16 cellular contexts compared by ENCODE assay signal in genomic region chr18:60044290-60045006, GRCh38.
A peak's percentile ranks its signal among the peaks of the same experiment; 100 is the strongest.
DNase-seq lines count a peak whose midpoint lies in the region; ATAC-seq and TF ChIP-seq lines count a peak whose summit lies in the region.
"Had no signal": no experiment of that assay in that cellular context is flagged by ENCODE, and none has a peak within 500 bp of the region (broad histone marks: within the 10 kb centered on the region; RNA-seq: fewer than 3 reads in every experiment).

No MANE protein-coding gene starts in this region.

- POLR2A ChIA-PET in activated CD8-positive, alpha-beta T cell treated with anti-CD3 and anti-CD28 coated beads for 36 hours (lab: Charles Lee), result no interaction called here

- CTCF ChIA-PET in activated CD8-positive, alpha-beta T cell treated with anti-CD3 and anti-CD28 coated beads for 36 hours (lab: Charles Lee), result no interaction called here

- TF ChIP-seq CTCF in activated CD8-positive, alpha-beta T cell treated with anti-CD3 and anti-CD28 coated beads for 36 hours (IDR thresholded peaks at IDR 0.05), result no peak

- ATAC-seq in activated CD8-positive, alpha-beta T cell treated with anti-CD3 and anti-CD28 coated beads for 36 hours, result no peak
- no peak for ATAC-seq in HG03439 (IDR thresholded peaks at IDR 0.05; ENCODE audit: unreplicated experiment)
- ATAC-seq: activated T-helper 17 cell treated with anti-CD3 and anti-CD28 coated beads, Interleukin-2, amount 50 U/mL, for 72 hours; lower lobe of right lung had no signal

- peaks cover 10% of the 10 kb centered on the region for H3K27me3 Mint-ChIP-seq in activated CD8-positive, alpha-beta T cell treated with anti-CD3 and anti-CD28 coated beads for 36 hours
- H3K27me3 Mint-ChIP-seq: activated CD4-positive, alpha-beta T cell treated with anti-CD3 and anti-CD28 coated beads, Interleukin-2, amount 10 ng/mL, durations not matched to agents 7 days and 5 days had no signal

- DNase-seq in EH (ENCODE audit: low read depth), result peak; percentile 91
- DNase-seq in NCI-H226, result peak; percentile 57
- peak; percentile 66 for DNase-seq in dedifferentiated amniotic fluid mesenchymal stem cell (ENCODE audit: extremely low spot score)
- DNase-seq in renal cortical epithelial cell (ENCODE audit: low read depth), result peak; percentile 87
- no peak for DNase-seq in KG1 (lab: John Stamatoyannopoulos, UW)
- no peak for DNase-seq in activated CD8-positive, alpha-beta T cell treated with anti-CD3 and anti-CD28 coated beads for 36 hours
- DNase-seq: activated CD4-positive, alpha-beta T cell treated with anti-CD3 and anti-CD28 coated beads, Interleukin-2, amount 10 ng/mL, durations not matched to agents 7 days and 5 days; brain microvascular endothelial cell; lower lobe of right lung; MV-4-11; NCI-H345; OCI-M1; T-helper 1 cell had no signal

- H3K4me1 Mint-ChIP-seq in activated CD8-positive, alpha-beta T cell treated with anti-CD3 and anti-CD28 coated beads for 36 hours (ENCODE audit: low read depth), result no peaks in the 10 kb centered on the region
- H3K4me1 Mint-ChIP-seq: activated CD4-positive, alpha-beta T cell treated with anti-CD3 and anti-CD28 coated beads, Interleukin-2, amount 10 ng/mL, durations not matched to agents 7 days and 5 days; activated T-helper 17 cell treated with anti-CD3 and anti-CD28 coated beads, Interleukin-2, amount 50 U/mL, for 72 hours; neural progenitor cell had no signal

- no peaks in the 10 kb centered on the region for H3K36me3 Mint-ChIP-seq in activated CD8-positive, alpha-beta T cell treated with anti-CD3 and anti-CD28 coated beads for 36 hours (ENCODE audit: low read depth)
- H3K36me3 Mint-ChIP-seq: neural progenitor cell had no signal

- H3K27ac Mint-ChIP-seq in activated CD8-positive, alpha-beta T cell treated with anti-CD3 and anti-CD28 coated beads for 36 hours, result no peak overlapping the region
- H3K27ac Mint-ChIP-seq: activated CD4-positive, alpha-beta T cell treated with anti-CD3 and anti-CD28 coated beads, Interleukin-2, amount 10 ng/mL, durations not matched to agents 7 days and 5 days; activated T-helper 17 cell treated with anti-CD3 and anti-CD28 coated beads, Interleukin-2, amount 50 U/mL, for 72 hours; neural progenitor cell had no signal

- no peak overlapping the region for H3K4me3 Mint-ChIP-seq in activated CD8-positive, alpha-beta T cell treated with anti-CD3 and anti-CD28 coated beads for 36 hours
- H3K4me3 Mint-ChIP-seq: activated CD4-positive, alpha-beta T cell treated with anti-CD3 and anti-CD28 coated beads, Interleukin-2, amount 10 ng/mL, durations not matched to agents 7 days and 5 days; activated T-helper 17 cell treated with anti-CD3 and anti-CD28 coated beads, Interleukin-2, amount 50 U/mL, for 72 hours; neural progenitor cell had no signal

- intact Hi-C loops in activated CD8-positive, alpha-beta T cell treated with anti-CD3 and anti-CD28 coated beads for 36 hours (cut with micrococcal nuclease), result no loop called here

- no peaks in the 10 kb centered on the region for H3K9me3 Mint-ChIP-seq in activated CD8-positive, alpha-beta T cell treated with anti-CD3 and anti-CD28 coated beads for 36 hours
- H3K9me3 Mint-ChIP-seq: activated CD4-positive, alpha-beta T cell treated with anti-CD3 and anti-CD28 coated beads, Interleukin-2, amount 10 ng/mL, durations not matched to agents 7 days and 5 days; activated T-helper 17 cell treated with anti-CD3 and anti-CD28 coated beads, Interleukin-2, amount 50 U/mL, for 72 hours; neural progenitor cell had no signal

Comparison
In these comparisons a context has a peak if more than half of its experiments do, and no peak if none do; other contexts are left out.
1. DNase-seq: peak in EH (single experiment), NCI-H226 (single experiment), dedifferentiated amniotic fluid mesenchymal stem cell (single experiment) and renal cortical epithelial cell (single experiment); none in KG1 (single experiment) and activated CD8-positive, alpha-beta T cell treated with anti-CD3 and anti-CD28 coated beads for 36 hours (single experiment).